19 cellular contexts compared by ENCODE assay signal in genomic region chrX:9370888-9371287, GRCh38.
DNase-seq lines count a peak whose midpoint lies in the region; ATAC-seq and TF ChIP-seq lines count a peak whose summit lies in the region.
"Had no signal": no experiment of that assay in that cellular context is flagged by ENCODE, and none has a peak within 500 bp of the region (broad histone marks: within the 10 kb centered on the region; RNA-seq: fewer than 3 reads in every experiment).

No MANE protein-coding gene starts in this region.

- no peaks in the 10 kb centered on the region for H3K27me3 ChIP-seq in BLaER1 treated with 17β-estradiol and CSF1 and Interleukin-3, amounts not matched to agents 10 nM and 100 nM
- H3K27me3 ChIP-seq in MG63 (no peaks in the 10 kb centered on the region), stomach (no peaks in the 10 kb centered on the region), upper lobe of right lung (no peaks in the 10 kb centered on the region)
- H3K27me3 ChIP-seq: right lobe of liver, tibial nerve had no signal

- TF ChIP-seq EP300 in stomach (IDR thresholded peaks at IDR 0.05) = no peak

- H3K4me3 ChIP-seq in BLaER1 treated with 17β-estradiol and CSF1 and Interleukin-3, amounts not matched to agents 10 nM and 100 nM = no peak overlapping the region
- H3K4me3 ChIP-seq in MG63 (no peak overlapping the region), stomach (no peak overlapping the region), upper lobe of right lung (no peak overlapping the region)
- H3K4me3 ChIP-seq: right lobe of liver, tibial nerve had no signal

- peaks cover 14 to 27% (median 22%) of the 10 kb centered on the region in 10 experiments; a peak in 19 of 20 replicates for H3K4me1 ChIP-seq in BLaER1 treated with 17β-estradiol and CSF1 and Interleukin-3, amounts not matched to agents 10 nM and 100 nM
- H3K4me1 ChIP-seq in stomach (no peaks in the 10 kb centered on the region), upper lobe of right lung (no peaks in the 10 kb centered on the region)
- H3K4me1 ChIP-seq: Caco-2, tibial nerve had no signal

- H3K4me2 ChIP-seq in BLaER1 treated with 17β-estradiol and CSF1 and Interleukin-3, amounts not matched to agents 10 nM and 100 nM = peak overlapping the region; percentile 18 to 69 (median 47); a peak in 19 of 22 replicates

- no peaks in the 10 kb centered on the region; a peak in 1 of 22 replicates for H3K9me3 ChIP-seq in BLaER1 treated with 17β-estradiol and CSF1 and Interleukin-3, amounts not matched to agents 10 nM and 100 nM (replicated peaks in 1 of 11)
- H3K9me3 ChIP-seq in MG63 (no peaks in the 10 kb centered on the region), stomach (no peaks in the 10 kb centered on the region), upper lobe of right lung (no peaks in the 10 kb centered on the region)
- H3K9me3 ChIP-seq: Caco-2, right lobe of liver, tibial nerve had no signal

- intact Hi-C loops in stomach (cut with DNase I; ENCODE audit: low total_unique reads) = no loop called here
- intact Hi-C loops in upper lobe of right lung (cut with DNase I) = no loop called here

- 68 to 84% (median 73%) methylated on average over 5 of the region's 5 CpGs for WGBS in stomach, 5 donors

- no peaks in the 10 kb centered on the region for H3K36me3 ChIP-seq in BLaER1 treated with 17β-estradiol and CSF1 and Interleukin-3, amounts not matched to agents 10 nM and 100 nM
- H3K36me3 ChIP-seq in MG63 = no peaks in the 10 kb centered on the region
- H3K36me3 ChIP-seq in stomach = no peaks in the 10 kb centered on the region
- H3K36me3 ChIP-seq in upper lobe of right lung = no peaks in the 10 kb centered on the region
- H3K36me3 ChIP-seq: right lobe of liver, tibial nerve had no signal

- no peak for TF ChIP-seq POLR2A in stomach (IDR thresholded peaks at IDR 0.05)

- TF ChIP-seq CTCF in stomach (IDR thresholded peaks at IDR 0.05) (no peak), upper lobe of right lung (IDR thresholded peaks at IDR 0.05) (no peak)

- peak; percentile 37 for ATAC-seq in esophagus mucosa
- no peak for ATAC-seq in upper lobe of right lung
- ATAC-seq: right lobe of liver had no signal

- H3K27ac ChIP-seq in BLaER1 treated with 17β-estradiol and CSF1 and Interleukin-3, amounts not matched to agents 10 nM and 100 nM = peak overlapping the region in 5 of 11 experiments; percentile 8 to 54 (median 25); a peak in 8 of 22 replicates
- H3K27ac ChIP-seq in stomach = no peak overlapping the region
- H3K27ac ChIP-seq in upper lobe of right lung = no peak overlapping the region
- H3K27ac ChIP-seq: right lobe of liver, tibial nerve had no signal

- H4K20me1 ChIP-seq in BLaER1 treated with 17β-estradiol and CSF1 and Interleukin-3, amounts not matched to agents 10 nM and 100 nM = no peaks in the 10 kb centered on the region

- H3K9ac ChIP-seq in BLaER1 treated with 17β-estradiol and CSF1 and Interleukin-3, amounts not matched to agents 10 nM and 100 nM = no peak overlapping the region

- peak; percentile 55 for DNase-seq in MG63
- DNase-seq in renal cortical epithelial cell (ENCODE audit: low read depth) = peak; percentile 12
- DNase-seq in stomach = no peak
- DNase-seq in upper lobe of right lung = no peak
- DNase-seq in HCEC 1CT = no peak
- DNase-seq: activated CD4-positive, alpha-beta T cell treated with anti-CD3 and anti-CD28 coated beads for 4 hours; Caco-2; endodermal cell; foreskin fibroblast; GOT3; islet precursor cell; NCI-H1436; NCI-H510A treated with DMSO at 0.1 percent for 48 hours; right lobe of liver; stimulated activated CD4-positive, alpha-beta T cell treated with anti-CD3 and anti-CD28 coated beads, Interleukin-1b, Interleukin-23, amount 100 ng/mL, for 48 hours; stimulated activated naive B cell treated with anti-CD40 and anti-IgM and Interleukin-4, amounts not matched to agents 10 μg/mL and 1 μg/mL and 100 μg/mL, for 72 hours had no signal

Comparison
In these comparisons a context has a peak if more than half of its experiments do, and no peak if none do; other contexts are left out.
1. DNase-seq: peak in MG63 (single experiment) and renal cortical epithelial cell (single experiment); none in stomach (single experiment), upper lobe of right lung (single experiment) and HCEC 1CT (single experiment).